In the genomic region with DNA sequence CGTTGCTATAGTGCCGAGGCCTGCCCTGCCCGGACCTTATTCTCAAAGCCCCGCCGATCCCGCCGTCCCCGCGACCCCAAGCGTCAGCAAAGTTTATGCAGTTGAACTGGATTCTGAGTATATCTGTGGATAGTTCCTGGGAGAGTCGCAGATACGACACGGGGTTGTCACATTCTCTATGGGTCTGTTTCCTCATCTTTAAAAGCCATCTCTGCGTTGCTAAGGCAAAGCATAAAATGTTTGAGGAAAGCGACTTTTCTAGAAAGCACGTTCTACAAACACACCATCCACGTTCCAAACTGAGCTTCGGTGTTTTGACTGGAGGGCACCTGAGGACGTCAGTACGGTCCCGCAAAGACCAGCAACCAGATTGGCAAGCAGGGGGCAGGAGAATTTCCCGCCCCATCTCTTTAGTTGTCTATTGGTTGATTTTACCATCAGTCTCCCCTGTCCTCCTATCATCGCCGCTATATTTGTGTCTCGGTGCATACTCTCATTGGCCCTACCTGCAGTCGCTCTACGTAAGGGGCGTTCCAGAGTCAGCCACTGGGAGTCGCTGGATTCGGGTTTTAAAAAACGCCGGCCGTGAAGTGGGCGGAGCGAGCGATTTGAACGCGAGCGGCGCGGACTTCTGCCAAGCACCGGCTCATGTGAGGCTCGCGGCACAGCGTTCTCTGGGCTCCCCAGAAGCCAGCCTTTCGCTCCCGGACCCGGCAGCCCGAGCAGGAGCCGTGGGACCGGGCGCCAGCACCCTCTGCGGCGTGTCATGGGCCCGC, we compare ENCODE assay signal across 8 cellular contexts. TPM values are rescaled to one million over a fixed set of nuclear protein-coding genes. Genes with fewer than 3 reads are reported as not detected.
DNase-seq lines count a peak whose midpoint lies in the region; ATAC-seq, FAIRE-seq and TF ChIP-seq lines count a peak whose summit lies in the region.

CENPA (plus strand) TSS at position 626 of the 776 bp plus-strand sequence; CDS start at position 767, 141 bp downstream.

- peak within 1 kb of the TSS; percentile 42 for H4K91ac ChIP-seq in H1 (replicated peaks; ENCODE audit: insufficient read length, low read length)

- H3K27ac ChIP-seq in H1 (ENCODE audit: low read depth, low read length), result no peak within 1 kb of the TSS

- H4K8ac ChIP-seq in H1 (ENCODE audit: extremely low read depth, insufficient read depth, low read length), result peak within 1 kb of the TSS; percentile 74

- H3K27me3 ChIP-seq in H1 (replicated peaks in 1 of 4; ENCODE audit: control insufficient read depth in 3 of 4, extremely low read depth in 1 of 4, insufficient read depth in 3 of 4, low read length in 3 of 4), result peaks cover 0 to 5% (median 4%) of the 10 kb centered on the region in 4 experiments; a peak in 2 of 7 replicates

- peak within 1 kb of the TSS; percentile 97 for H2AFZ ChIP-seq in H1 (ENCODE audit: low read length)

- H3K79me2 ChIP-seq in H1 (ENCODE audit: control insufficient read depth in 1 of 2, insufficient read depth in 2 of 2, low read length in 2 of 2), result peaks cover 0 to 25% of the 10 kb centered on the region in 2 experiments; a peak in 3 of 4 replicates

- CTCF ChIA-PET in H1 (lab: Charles Lee; ENCODE audit: partially characterized antibody), result interaction anchor here (0.6 to 1.0 kb wide), 5 partner anchors 15 to 331 kb away, joined by 3 to 4 read pairs (median 3); no protein-coding TSS in a partner anchor

- no peak within 1 kb of the TSS for H2BK20ac ChIP-seq in H1 (ENCODE audit: low read length)

- H3K4me3 ChIP-seq in H1 (ENCODE audit: extremely low read depth in 1 of 4, insufficient read depth in 2 of 4, low read depth in 3 of 4, low read length in 4 of 4), result peak within 1 kb of the TSS; percentile 71 to 87 (median 74)

- no peak within 1 kb of the TSS for H2AK5ac ChIP-seq in H1 (ENCODE audit: low read depth, low read length)

- H2BK120ac ChIP-seq in H1 (replicated peaks; ENCODE audit: low read depth, low read length), result no peak within 1 kb of the TSS

- H3K18ac ChIP-seq in H1 (ENCODE audit: extremely low read depth, low read length), result peak within 1 kb of the TSS; percentile 19

- H3K4me2 ChIP-seq in H1 (ENCODE audit: insufficient read depth in 1 of 2, low read depth in 2 of 2, low read length in 2 of 2), result peak within 1 kb of the TSS; percentile 64 to 76

- peaks cover 0 to 1% (median 0%) of the 10 kb centered on the region in 4 experiments; a peak in 2 of 7 replicates for H3K4me1 ChIP-seq in H1 (replicated peaks in 1 of 4; ENCODE audit: control insufficient read depth in 3 of 4, insufficient read depth in 4 of 4, low read length in 3 of 4)

- ATAC-seq in GM21360 (IDR thresholded peaks at IDR 0.05; ENCODE audit: unreplicated experiment) (peak; percentile 98), memory B cell (ENCODE audit: low read depth) (peak; percentile 98)

- 0 out of 2 replicates have a peak within 1 kb of the TSS, but pooled peaks have one; percentile 46 for H2BK15ac ChIP-seq in H1 (ENCODE audit: low read length)

- POLR2A ChIA-PET in H1 (lab: Charles Lee; ENCODE audit: partially characterized antibody), result interaction anchor here (0.6 to 1.4 kb wide), 7 partner anchors 8 to 265 kb away, joined by 3 to 5 read pairs (median 3); no protein-coding TSS in a partner anchor

- peak within 1 kb of the TSS; percentile 84 for H3K56ac ChIP-seq in H1 (replicated peaks; ENCODE audit: insufficient read length, low read depth, low read length)

- no peaks in the 10 kb centered on the region for H3K9me3 Mint-ChIP-seq in memory B cell

- H3K4me1 Mint-ChIP-seq in memory B cell, result peaks cover 3% of the 10 kb centered on the region

- H3K23ac ChIP-seq in H1 (ENCODE audit: insufficient read length), result no peak within 1 kb of the TSS

- TF ChIP-seq POLR2A in H1 (IDR thresholded peaks at IDR 0.05; ENCODE audit: control extremely low read depth in 1 of 2, low read depth in 2 of 2, low read length in 2 of 2), result peak; percentile 57 to 81

- peaks cover 8% of the 10 kb centered on the region for H3K23me2 ChIP-seq in H1 (ENCODE audit: low read depth, low read length)

- H3K9me3 ChIP-seq in H1 (ENCODE audit: insufficient read depth in 2 of 2, low read depth in 1 of 2, low read length in 1 of 2), result no peaks in the 10 kb centered on the region

- DNase-seq in COLO829 (ENCODE audit: low spot score) (peak; percentile 99), HT1080 (ENCODE audit: low read depth) (peak; percentile 100), NOMO-1 treated with DMSO at 0.1 percent for 48 hours (lab: John Stamatoyannopoulos, UW; ENCODE audit: unreplicated experiment) (peak; percentile 99), H1 (ENCODE audit: low read depth in 1 of 2, low spot score in 2 of 2) (peak; percentile 93 to 96), memory B cell (ENCODE audit: low spot score in 2 of 2) (peak; percentile 87 to 92)
- DNase-seq in activated CD8-positive, alpha-beta memory T cell treated with anti-CD3 and anti-CD28 coated beads for 4 hours (ENCODE audit: low read depth in 2 of 2), result peak; percentile 89 to 91
- DNase-seq in stimulated activated CD8-positive, alpha-beta memory T cell treated with anti-CD3 and anti-CD28 coated beads, Interleukin-12 subunit alpha, Interleukin-12 subunit beta, amount 100 ng/mL, for 24 hours (ENCODE audit: extremely low read depth), result peak; percentile 82

- no peak for TF ChIP-seq EP300 in H1 (IDR thresholded peaks at IDR 0.05; ENCODE audit: borderline replicate concordance in 1 of 2, low read depth in 2 of 2, low read length in 2 of 2)

- H4K20me1 ChIP-seq in H1 (replicated peaks in 1 of 2; ENCODE audit: control insufficient read depth in 1 of 2, insufficient read depth in 2 of 2, low read length in 2 of 2), result peaks cover 0 to 11% of the 10 kb centered on the region in 2 experiments

- H3K36me3 ChIP-seq in H1 (ENCODE audit: control insufficient read depth in 2 of 4, insufficient read depth in 4 of 4, low read length in 3 of 4), result peaks cover 0 to 4% (median 1%) of the 10 kb centered on the region in 4 experiments; a peak in 2 of 8 replicates

- H3K36me3 Mint-ChIP-seq in memory B cell, result peaks cover 5% of the 10 kb centered on the region

- peak within 1 kb of the TSS; percentile 51 to 85 (median 66) for H3K9ac ChIP-seq in H1 (replicated peaks in 1 of 4; ENCODE audit: extremely low read depth in 1 of 4, low read depth in 3 of 4, low read length in 3 of 4)

- TF ChIP-seq CTCF in H1 (IDR thresholded peaks at IDR 0.05; ENCODE audit: control extremely low read depth in 1 of 3, insufficient read depth in 1 of 3, low read depth in 1 of 3, low read length in 3 of 3), result 0 out of 4 replicates have a peak, but pooled peaks of 1 of the 3 experiments have one; percentile 6

- H3K79me1 ChIP-seq in H1 (ENCODE audit: low read depth, low read length), result peaks cover 10% of the 10 kb centered on the region; the same call in 1 of the 2 replicates

- H3K14ac ChIP-seq in H1 (ENCODE audit: insufficient read length), result no peak within 1 kb of the TSS

- H4K5ac ChIP-seq in H1 (ENCODE audit: insufficient read length, low read depth, low read length), result peak within 1 kb of the TSS; percentile 46

- no peak within 1 kb of the TSS for H3K4ac ChIP-seq in H1 (replicated peaks; ENCODE audit: insufficient read length, low read depth, low read length)

- peak within 1 kb of the TSS; percentile 4; the same call in 1 of the 2 replicates for H2BK5ac ChIP-seq in H1 (ENCODE audit: low read depth, low read length)

- 4% methylated on average over 47 of the region's 55 CpGs; no CpG with 5 or more reads in 1 of the 2 experiments for WGBS in H1 (ENCODE audit: extremely low coverage in 1 of 2, insufficient coverage in 1 of 2, insufficient read length in 1 of 2, insufficient replicate concordance in 2 of 2, low coverage in 1 of 2, low lambda C conversion rate in 2 of 2, missing lambda C conversion rate in 1 of 2), 2 experiments

- peak within 1 kb of the TSS; percentile 48 for H3K27ac Mint-ChIP-seq in memory B cell

- H3K27me3 Mint-ChIP-seq in memory B cell, result peaks cover 7% of the 10 kb centered on the region

- peak; percentile 88 for FAIRE-seq in H1 (lab: Jason Lieb, UNC)

- TF ChIP-seq RAD21 in H1 (IDR thresholded peaks at IDR 0.05 in 1 of 2, conservative IDR thresholded peaks at IDR 0.05 in 1 of 2; ENCODE audit: low read depth in 2 of 2, low read length in 2 of 2), result no peak

- peak within 1 kb of the TSS; percentile 81 for H3K4me3 Mint-ChIP-seq in memory B cell

- peak within 1 kb of the TSS; percentile 80; the same call in 1 of the 2 replicates for H2BK12ac ChIP-seq in H1 (ENCODE audit: low read depth, low read length)

TF ChIP-seq in H1, 55 proteins besides CTCF, POLR2A, EP300 and RAD21 (continues in another document):
- TF ChIP-seq SUZ12 (IDR thresholded peaks at IDR 0.05; ENCODE audit: low read length) (no peak), CREB1 (IDR thresholded peaks at IDR 0.05) (peak; percentile 77; the same call in 1 of the 2 replicates), KDM4A (IDR thresholded peaks at IDR 0.05; ENCODE audit: low read depth, low read length, severe bottlenecking) (peak; percentile 49), TAF1 (IDR thresholded peaks at IDR 0.05; ENCODE audit: low read depth, low read length) (peak; percentile 83)
- TF ChIP-seq, protein P1, sequence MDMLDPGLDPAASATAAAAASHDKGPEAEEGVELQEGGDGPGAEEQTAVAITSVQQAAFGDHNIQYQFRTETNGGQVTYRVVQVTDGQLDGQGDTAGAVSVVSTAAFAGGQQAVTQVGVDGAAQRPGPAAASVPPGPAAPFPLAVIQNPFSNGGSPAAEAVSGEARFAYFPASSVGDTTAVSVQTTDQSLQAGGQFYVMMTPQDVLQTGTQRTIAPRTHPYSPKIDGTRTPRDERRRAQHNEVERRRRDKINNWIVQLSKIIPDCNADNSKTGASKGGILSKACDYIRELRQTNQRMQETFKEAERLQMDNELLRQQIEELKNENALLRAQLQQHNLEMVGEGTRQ (IDR thresholded peaks at IDR 0.05; ENCODE audit: low read length), result no peak

RNA-seq across cellular contexts. Expression of gene CENPA, which starts in this region (rescaled TPM):
- 29.3 and 42.8 TPM in 2 replicates for total RNA-seq in HT1080 (2014; rRNA removed; shearing (Covaris generic))
- polyA plus RNA-seq in HT1080 (2015; cell fraction: cytosol; rRNA removed), result 33.3 and 37.8 TPM in 2 replicates
- 19.5 and 23.0 TPM in 2 replicates for polyA plus RNA-seq in HT1080 (2015; cell fraction: nucleus; rRNA removed)
- total RNA-seq in H1 (2021; fragmentation: NEBNext Ultra II Directional; extraction: Animal tissue kit (Norgen Biotek cat#: 25700)), result 28.5 and 30.9 TPM in 2 replicates
- polyA plus RNA-seq in H1 (2011; rRNA removed), result 17.6 and 19.4 TPM in 2 replicates
- polyA plus RNA-seq in H1 (2011; cell fraction: cytosol; rRNA removed), result 19.1 TPM
- polyA plus RNA-seq in H1 (2011; cell fraction: nucleus; rRNA removed), result 15.4 TPM
- 15.1 to 18.3 TPM (median 17.2 TPM) in 4 replicates for polyA plus RNA-seq in H1 (2012, experiment 1 of 2)
- polyA plus RNA-seq in H1 (2012, experiment 2 of 2), result 19.3 TPM
- 16.2 TPM for polyA plus RNA-seq in H1 (2013, experiment 1 of 2)
- 17.2 TPM for polyA plus RNA-seq in H1 (2013, experiment 2 of 2)
- polyA minus RNA-seq in H1 (2011; rRNA and poly(A)+ RNA removed), result 14.0 and 19.9 TPM in 2 replicates
- polyA minus RNA-seq in H1 (2011; cell fraction: cytosol; rRNA and poly(A)+ RNA removed), result 16.4 TPM
- 10.6 TPM for polyA minus RNA-seq in H1 (2011; cell fraction: nucleus; rRNA and poly(A)+ RNA removed)
